Comparison of ENCODE assay signal across 25 cellular contexts in the genomic region with DNA sequence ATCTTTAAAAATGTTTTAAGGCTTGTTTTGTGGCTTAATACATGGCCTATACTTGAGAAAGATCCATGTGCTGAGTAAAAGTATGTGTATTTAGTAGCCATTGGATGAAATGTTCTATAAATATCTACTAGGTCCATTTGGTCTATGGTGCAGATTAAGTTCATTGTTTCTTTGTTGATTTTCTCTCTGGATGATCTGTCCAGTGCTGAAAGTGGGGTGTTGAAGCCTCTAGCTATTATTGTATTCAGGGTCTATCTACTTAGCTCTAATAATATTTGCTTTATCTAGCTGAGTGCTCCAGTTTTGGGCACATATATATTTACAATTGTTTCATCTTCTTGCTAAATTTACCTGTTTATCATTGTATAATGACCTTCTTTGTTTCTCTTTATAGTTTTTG.
"Had no signal": no experiment of that assay in that cellular context is flagged by ENCODE, and none has a peak within 500 bp of the region (broad histone marks: within the 10 kb centered on the region; RNA-seq: fewer than 3 reads in every experiment).

No MANE protein-coding gene starts in this region.

- ATAC-seq: esophagus mucosa; gastrocnemius medialis; left ventricle myocardium superior; natural killer cell; sciatic nerve; stimulated activated naive CD8-positive, alpha-beta T cell treated with anti-CD3 and anti-CD28 coated beads, Interleukin-15, amount 100 ng/mL, for 72 hours; upper lobe of right lung had no signal

- H3K36me3 ChIP-seq: gastrocnemius medialis, neutrophil, suprapubic skin, transverse colon, upper lobe of right lung, uterus had no signal

- H3K4me2 ChIP-seq: smooth muscle cell had no signal

- H3K9me3 ChIP-seq: gastrocnemius medialis, neutrophil, suprapubic skin, upper lobe of right lung, uterus had no signal

- H3K4me1 ChIP-seq: gastrocnemius medialis, parathyroid adenoma, suprapubic skin, transverse colon, upper lobe of right lung, uterus had no signal

- H3K27me3 ChIP-seq: gastrocnemius medialis, neutrophil, suprapubic skin, transverse colon, upper lobe of right lung, uterus had no signal

- H3K4me3 ChIP-seq: gastrocnemius medialis, lung, smooth muscle cell, suprapubic skin, transverse colon, upper lobe of right lung, uterus had no signal

- H3K9ac ChIP-seq: parathyroid adenoma had no signal

- FAIRE-seq: keratinocyte had no signal

- H2AFZ ChIP-seq: parathyroid adenoma had no signal

- H3K27ac ChIP-seq: epithelial cell of prostate, gastrocnemius medialis, neutrophil, parathyroid adenoma, suprapubic skin, transverse colon, upper lobe of right lung, uterus had no signal

- DNase-seq: effector CD8-positive, alpha-beta T cell; endodermal cell; foreskin fibroblast; gastrocnemius medialis; head of caudate nucleus; left ventricle myocardium superior; natural killer cell; stimulated activated CD4-positive, alpha-beta T cell treated with anti-CD3 and anti-CD28 coated beads, Interleukin-12 subunit alpha, Interleukin-12 subunit beta, amount 100 ng/mL, for 4 hours; stimulated activated CD4-positive, alpha-beta T cell treated with anti-CD3 and anti-CD28 coated beads, Interleukin-1b, Interleukin-23, amount 100 ng/mL, for 48 hours; stimulated activated CD4-positive, alpha-beta T cell treated with anti-CD3 and anti-CD28 coated beads, Interleukin-4, amount 100 ng/mL, for 1 hour; stimulated activated CD8-positive, alpha-beta memory T cell treated with anti-CD3 and anti-CD28 coated beads, Interleukin-4, amount 100 ng/mL, for 48 hours; stimulated activated naive CD4-positive, alpha-beta T cell; stimulated activated naive CD8-positive, alpha-beta T cell treated with anti-CD3 and anti-CD28 coated beads, Interleukin-15, amount 100 ng/mL, for 72 hours; transverse colon; upper lobe of right lung; uterus had no signal

- H3K79me2 ChIP-seq: parathyroid adenoma had no signal
